In genomic region chr17:49691086-49691676, GRCh38 we compare ENCODE assay signal across 10 cellular contexts. TPM values are rescaled to one million over a fixed set of nuclear protein-coding genes. Genes with fewer than 3 reads are reported as not detected.
DNase-seq lines count a peak whose midpoint lies in the region; ATAC-seq and TF ChIP-seq lines count a peak whose summit lies in the region.
"Had no signal": no experiment of that assay in that cellular context is flagged by ENCODE, and none has a peak within 500 bp of the region (broad histone marks: within the 10 kb centered on the region; RNA-seq: fewer than 3 reads in every experiment).

No MANE protein-coding gene starts in this region.

- ATAC-seq in natural killer cell, result no peak
- ATAC-seq in GM21360 (IDR thresholded peaks at IDR 0.05; ENCODE audit: unreplicated experiment), result no peak

- H3K36me3 ChIP-seq in MG63, result no peaks in the 10 kb centered on the region
- no peaks in the 10 kb centered on the region for H3K36me3 ChIP-seq in suprapubic skin
- no peaks in the 10 kb centered on the region for H3K36me3 ChIP-seq in SJCRH30
- no peaks in the 10 kb centered on the region for H3K36me3 ChIP-seq in H7 (replicated peaks; ENCODE audit: control insufficient read depth, insufficient read depth, low read length)
- H3K36me3 ChIP-seq: HAP-1 had no signal

- no peaks in the 10 kb centered on the region for H3K36me3 Mint-ChIP-seq in endothelial cell (ENCODE audit: low read depth, unreplicated experiment)
- no peaks in the 10 kb centered on the region for H3K36me3 Mint-ChIP-seq in natural killer cell

- peaks cover 8% of the 10 kb centered on the region for H3K27me3 Mint-ChIP-seq in endothelial cell (ENCODE audit: unreplicated experiment)
- no peaks in the 10 kb centered on the region for H3K27me3 Mint-ChIP-seq in natural killer cell (ENCODE audit: low read depth in 2 of 2)

- peak overlapping the region; percentile 10 for H3K27ac Mint-ChIP-seq in endothelial cell (ENCODE audit: unreplicated experiment)
- no peak overlapping the region for H3K27ac Mint-ChIP-seq in natural killer cell

- no peak for TF ChIP-seq POLR2A in suprapubic skin (IDR thresholded peaks at IDR 0.05)

- no peaks in the 10 kb centered on the region for H3K9me3 Mint-ChIP-seq in endothelial cell (ENCODE audit: unreplicated experiment)
- no peaks in the 10 kb centered on the region for H3K9me3 Mint-ChIP-seq in natural killer cell

- TF ChIP-seq EP300 in suprapubic skin (IDR thresholded peaks at IDR 0.05), result no peak

- H3K4me1 Mint-ChIP-seq in endothelial cell (ENCODE audit: unreplicated experiment), result peaks cover 49% of the 10 kb centered on the region
- H3K4me1 Mint-ChIP-seq in natural killer cell, result peaks cover 31 to 39% of the 10 kb centered on the region in 2 donors

- peak; percentile 14 for DNase-seq in MG63
- no peak for DNase-seq in endothelial cell (ENCODE audit: low spot score)
- DNase-seq in mesenteric fat pad (ENCODE audit: low spot score), result peak; percentile 73
- peak in 1 of 2 donors; percentile 29 for DNase-seq in suprapubic skin (ENCODE audit: low spot score in 2 of 2)
- DNase-seq in natural killer cell, result no peak
- DNase-seq in SJCRH30, result no peak
- DNase-seq in H7, result no peak
- DNase-seq: activated gamma-delta T cell treated with Interleukin-2 at 50 U/mL for 16 hours had no signal

- H3K9me3 ChIP-seq in MG63, result no peaks in the 10 kb centered on the region
- no peaks in the 10 kb centered on the region for H3K9me3 ChIP-seq in suprapubic skin
- H3K9me3 ChIP-seq in SJCRH30 (replicated peaks), result no peaks in the 10 kb centered on the region
- H3K9me3 ChIP-seq: HAP-1 had no signal

- peak overlapping the region; percentile 52 for H3K4me3 Mint-ChIP-seq in endothelial cell (ENCODE audit: unreplicated experiment)
- no peak overlapping the region for H3K4me3 Mint-ChIP-seq in natural killer cell

- H3K27me3 ChIP-seq in MG63, result peaks cover 3% of the 10 kb centered on the region; the same call in 1 of the 2 replicates
- H3K27me3 ChIP-seq in suprapubic skin, result peaks cover 4% of the 10 kb centered on the region
- no peaks in the 10 kb centered on the region for H3K27me3 ChIP-seq in SJCRH30
- no peaks in the 10 kb centered on the region for H3K27me3 ChIP-seq in H7 (ENCODE audit: control insufficient read depth, insufficient read depth, low read length)

- 74% methylated on average over 9 of the region's 9 CpGs for WGBS in suprapubic skin

- H3K4me1 ChIP-seq in suprapubic skin, result peaks cover 8% of the 10 kb centered on the region
- peaks cover 7% of the 10 kb centered on the region; the same call in 1 of the 2 replicates for H3K4me1 ChIP-seq in SJCRH30
- H3K4me1 ChIP-seq: HAP-1 had no signal

- H3K27ac ChIP-seq in suprapubic skin (peak overlapping the region; percentile 36), SJCRH30 (no peak overlapping the region)

- intact Hi-C loops in natural killer cell (cut with micrococcal nuclease), result loop anchor here (10.0 kb wide), 1 partner anchor 286 kb away; no protein-coding TSS in a partner anchor

- no peak overlapping the region for H3K4me3 ChIP-seq in MG63
- no peak overlapping the region for H3K4me3 ChIP-seq in suprapubic skin
- H3K4me3 ChIP-seq in SJCRH30, result no peak overlapping the region
- H3K4me3 ChIP-seq in H7 (ENCODE audit: insufficient read depth, low read depth, low read length), result no peak overlapping the region
- H3K4me3 ChIP-seq: HAP-1 had no signal

- TF ChIP-seq CTCF in endothelial cell (IDR thresholded peaks at IDR 0.05; ENCODE audit: unreplicated experiment) (no peak), suprapubic skin (IDR thresholded peaks at IDR 0.05) (no peak), natural killer cell (IDR thresholded peaks at IDR 0.05) (no peak)

RNA-seq across cellular contexts. Expression of gene SPOP, which starts 13.3 kb away (rescaled TPM):
- total RNA-seq in MG63 (2014; rRNA removed; shearing (Covaris generic); ENCODE audit: low replicate concordance), result 84.1 and 126 TPM in 2 replicates
- total RNA-seq in endothelial cell (ENCODE audit: unreplicated experiment) (55.6 TPM), mesenteric fat pad (44.2 TPM), suprapubic skin (10 to 100 TPM; 26.1 to 59.3 (median 41.7) TPM), natural killer cell (10 to 100 TPM; 45.4 to 56.5 (median 54.7) TPM)
- 31.3 and 33.0 TPM in 2 replicates for total RNA-seq in SJCRH30 (2014; rRNA removed; shearing (Covaris generic))
- total RNA-seq in H7 (2014; rRNA removed; shearing (Covaris generic)), result 16.1 and 26.2 TPM in 2 replicates

RNA-seq across cellular contexts. Expression of gene SLC35B1, which starts 16.6 kb away (rescaled TPM):
- total RNA-seq in MG63 (2014; rRNA removed; shearing (Covaris generic); ENCODE audit: low replicate concordance), result 76.6 and 87.1 TPM in 2 replicates
- total RNA-seq in endothelial cell (ENCODE audit: unreplicated experiment) (84.3 TPM), mesenteric fat pad (44.5 TPM), suprapubic skin (10 to 100 TPM; 28.8 to 42.9 (median 37.6) TPM), natural killer cell (100 to 1,000 TPM in 1 of 3 donors, 10 to 100 TPM in 2; 74.0 to 121 (median 90.2) TPM)
- 48.9 and 52.2 TPM in 2 replicates for total RNA-seq in SJCRH30 (2014; rRNA removed; shearing (Covaris generic))
- total RNA-seq in H7 (2014; rRNA removed; shearing (Covaris generic)), result 57.6 and 76.6 TPM in 2 replicates

Comparison
In these comparisons a context has a peak if more than half of its experiments do, and no peak if none do; other contexts are left out.
1. DNase-seq: peak in MG63 (single experiment) and mesenteric fat pad (single experiment); none in endothelial cell (single experiment), natural killer cell (single experiment), SJCRH30 (0 of 2) and H7 (single experiment).